1 cellular context compared by ENCODE assay signal in the genomic region with DNA sequence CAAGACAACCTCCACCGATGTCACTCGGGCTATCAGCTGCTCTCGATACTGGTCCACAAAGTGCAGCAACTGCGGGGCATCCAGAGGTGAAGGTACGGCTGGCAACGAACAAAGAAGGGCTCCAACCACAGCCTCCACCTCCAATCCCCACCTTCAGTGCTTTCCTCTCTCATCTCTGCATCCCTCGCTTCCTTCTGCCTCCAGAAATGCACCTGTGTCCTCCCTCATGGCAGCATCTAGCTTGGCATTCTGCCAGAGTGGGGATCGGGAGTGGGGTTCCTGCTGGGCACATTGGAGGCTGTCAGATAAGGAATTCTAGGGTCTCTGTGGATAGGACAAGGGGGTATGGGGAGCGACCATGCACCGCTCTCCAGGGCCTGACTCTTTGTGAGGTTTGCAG.
A peak's percentile ranks its signal among the peaks of the same experiment; 100 is the strongest.
TF ChIP-seq lines count a peak whose summit lies in the region.

No MANE protein-coding gene starts in this region.

TF ChIP-seq in K562, 482 proteins besides CTCF, POLR2A, EP300 and RAD21:
- TF ChIP-seq NFIC (IDR thresholded peaks at IDR 0.05) (peak; percentile 68), STAT5A (IDR thresholded peaks at IDR 0.05; ENCODE audit: borderline replicate concordance, low read length) (no peak), FUS (optimal IDR thresholded peaks at IDR 0.05; ENCODE audit: low read depth, low read length) (no peak), SETDB1 (IDR thresholded peaks at IDR 0.05; ENCODE audit: low read length) (no peak), PRPF4 (IDR thresholded peaks at IDR 0.05; ENCODE audit: insufficient read depth, low read depth, low read length, poor library complexity, severe bottlenecking) (no peak)
